In the genomic region with DNA sequence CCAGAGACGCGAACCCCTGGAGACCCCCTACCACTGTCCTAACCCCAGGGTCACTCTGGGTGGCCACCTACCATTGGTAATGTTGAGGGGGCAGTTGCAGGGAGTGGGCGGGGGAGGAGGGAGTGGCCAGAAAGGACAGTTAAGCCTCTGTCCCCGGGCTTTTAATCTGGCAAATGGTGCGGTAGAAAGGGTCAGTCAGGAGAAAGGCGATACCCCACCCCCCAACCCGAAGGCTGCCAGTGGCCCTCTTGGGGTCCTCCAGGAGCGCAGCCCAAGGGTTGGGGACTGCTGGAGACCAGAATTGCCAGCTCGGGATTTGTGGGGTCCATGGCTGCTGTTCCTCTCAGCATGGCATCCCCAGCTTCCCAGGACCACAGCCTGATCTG, we compare ENCODE assay signal across 9 cellular contexts. TPM values are rescaled to one million over a fixed set of nuclear protein-coding genes. Genes with fewer than 3 reads are reported as not detected.
DNase-seq lines count a peak whose midpoint lies in the region; ATAC-seq and TF ChIP-seq lines count a peak whose summit lies in the region.
"Had no signal": no experiment of that assay in that cellular context is flagged by ENCODE, and none has a peak within 500 bp of the region (broad histone marks: within the 10 kb centered on the region; RNA-seq: fewer than 3 reads in every experiment).

No MANE protein-coding gene starts in this region.

- intact Hi-C loops in heart right ventricle (cut with DNase I): loop anchor here in 1 of 10 donors (1.0 kb wide), 1 partner anchor 18 kb away; no protein-coding TSS in a partner anchor

- H3K4me1 ChIP-seq in heart right ventricle (peaks cover 6 to 52% (median 29%) of the 10 kb centered on the region in 9 donors), neutrophil (ENCODE audit: control insufficient read depth in 1 of 2, insufficient read depth in 1 of 2, low read depth in 1 of 2, low read length in 1 of 2) (peaks cover 79 to 87% of the 10 kb centered on the region in 2 experiments)

- peak overlapping the region; percentile 39; the same call in 1 of the 2 replicates for H3K4me3 ChIP-seq in AG04450 (ENCODE audit: low read depth, low read length)
- H3K4me3 ChIP-seq in heart right ventricle: peak overlapping the region; percentile 19 to 67 (median 54)
- peak overlapping the region; percentile 79 to 85 for H3K4me3 ChIP-seq in neutrophil (ENCODE audit: low read depth in 1 of 2, low read length in 1 of 2)

- peak in 1 of 8 donors; percentile 10 for ATAC-seq in heart right ventricle

- H3K36me3 ChIP-seq in heart right ventricle (no peaks in the 10 kb centered on the region), neutrophil (no peaks in the 10 kb centered on the region)

- WGBS in heart right ventricle, 2 donors: 42 to 45% methylated on average over 9 of the region's 9 CpGs

- POLR2A ChIA-PET in AG04450 (lab: Yijun Ruan, JAX): no interaction called here
- POLR2A ChIA-PET in RWPE1 (lab: Yijun Ruan, JAX; ENCODE audit: low non-redundant PET): interaction anchor here (0.5 kb wide), 1 partner anchor 76 kb away, joined by 4 read pairs; the partner anchor contains the start of gene FCHSD2

- DNase-seq in AG04450 (ENCODE audit: low read depth, low spot score) (no peak), RWPE1 (ENCODE audit: low spot score) (no peak), heart right ventricle (no peak), hippocampal formation (lab: John Stamatoyannopoulos, UW) (no peak), NCI-H524 treated with DMSO at 0.1 percent for 48 hours (lab: John Stamatoyannopoulos, UW) (no peak), NCI-H69 (lab: John Stamatoyannopoulos, UW) (no peak), NCI-H345 treated with DMSO at 0.1 percent for 48 hours (lab: John Stamatoyannopoulos, UW; ENCODE audit: unreplicated experiment) (no peak)
- DNase-seq: NCI-H2107 had no signal

- CTCF ChIA-PET in AG04450 (lab: Charles Lee): interaction anchor here (0.7 to 1.1 kb wide), 2 partner anchors 24 to 27 kb away, joined by 3 to 5 read pairs; no protein-coding TSS in a partner anchor
- CTCF ChIA-PET in RWPE1 (lab: Yijun Ruan, JAX): interaction anchor here (0.8 to 1.2 kb wide), 4 partner anchors 9 to 25 kb away, joined by 4 to 5 read pairs (median 4); no protein-coding TSS in a partner anchor

- H3K27ac ChIP-seq in AG04450 (ENCODE audit: low read depth, low read length) (no peak overlapping the region), RWPE1 (peak overlapping the region; percentile 55), heart right ventricle (peak overlapping the region in 9 of 10 donors; percentile 72 to 92 (median 86)), neutrophil (peak overlapping the region; percentile 89)

- no peaks in the 10 kb centered on the region; the same call in 1 of the 2 replicates for H3K9me3 ChIP-seq in AG04450 (ENCODE audit: control insufficient read depth, insufficient read depth, low read length)
- no peaks in the 10 kb centered on the region for H3K9me3 ChIP-seq in heart right ventricle
- H3K9me3 ChIP-seq in neutrophil: no peaks in the 10 kb centered on the region

- H3K27me3 ChIP-seq in AG04450 (ENCODE audit: control insufficient read depth, insufficient read depth, low read length) (peaks cover 47% of the 10 kb centered on the region), heart right ventricle (peaks cover 0 to 7% (median 0%) of the 10 kb centered on the region in 7 donors), neutrophil (no peaks in the 10 kb centered on the region)

- no peak for TF ChIP-seq CTCF in AG04450 (IDR thresholded peaks at IDR 0.05; ENCODE audit: low read depth, low read length)
- no peak for TF ChIP-seq CTCF in RWPE1 (conservative IDR thresholded peaks at IDR 0.05; ENCODE audit: low read depth)
- TF ChIP-seq CTCF in heart right ventricle (IDR thresholded peaks at IDR 0.05): no peak
- no peak for TF ChIP-seq CTCF in neutrophil (IDR thresholded peaks at IDR 0.05)

RNA-seq across cellular contexts. Expression of gene P2RY2, which starts 0.7 kb away (rescaled TPM):
- polyA plus RNA-seq in AG04450 (2011; rRNA removed) (not detected in 2 replicates), heart right ventricle (1 to 10 TPM; 7.1 to 8.2 TPM)
- not detected in 2 replicates for polyA minus RNA-seq in AG04450 (2011; rRNA and poly(A)+ RNA removed)
- total RNA-seq in heart right ventricle: 10 to 100 TPM in 8 of 10 donors, 1 to 10 TPM in 2; 9.5 to 37.5 (median 12.7) TPM

RNA-seq across cellular contexts. Expression of gene P2RY6, which starts 53.3 kb away (rescaled TPM):
- polyA plus RNA-seq in AG04450 (2011; rRNA removed) (not detected in 2 replicates), heart right ventricle (1 to 10 TPM; 1.2 to 2.4 TPM)
- not detected in 2 replicates for polyA minus RNA-seq in AG04450 (2011; rRNA and poly(A)+ RNA removed)
- 10 to 100 TPM in 1 of 10 donors, 1 to 10 TPM in 7, under 1 TPM in 2; 0.83 to 13.0 (median 1.8) TPM for total RNA-seq in heart right ventricle
